ENCODE assay signal across 1 cellular context in genomic region chr2:138724296-138724695, GRCh38.
TF ChIP-seq lines count a peak whose summit lies in the region.

No MANE protein-coding gene starts in this region.

TF ChIP-seq in H1, 55 proteins besides CTCF, POLR2A, EP300 and RAD21:
- TF ChIP-seq TEAD4 (IDR thresholded peaks at IDR 0.05; ENCODE audit: low read depth, low read length) (0 out of 2 replicates have a peak, but pooled peaks have one; percentile 28), ATF2 (IDR thresholded peaks at IDR 0.05; ENCODE audit: low read length) (no peak)
TF ChIP-seq in H1: peak in this region for 1.
